21 cellular contexts compared by ENCODE assay signal in genomic region chr2:175436076-175436475, GRCh38.
DNase-seq lines count a peak whose midpoint lies in the region; ATAC-seq, FAIRE-seq and TF ChIP-seq lines count a peak whose summit lies in the region.
"Had no signal": no experiment of that assay in that cellular context is flagged by ENCODE, and none has a peak within 500 bp of the region (broad histone marks: within the 10 kb centered on the region; RNA-seq: fewer than 3 reads in every experiment).

No MANE protein-coding gene starts in this region.

- DNase-seq in DMS53 (lab: John Stamatoyannopoulos, UW) (peak; percentile 21), DMS53 treated with DMSO at 0.1 percent for 48 hours (lab: John Stamatoyannopoulos, UW; ENCODE audit: unreplicated experiment) (no peak), bronchial epithelial cell (ENCODE audit: low read depth) (peak; percentile 92), foreskin keratinocyte (peak; percentile 64 to 80), OCI-M1 (lab: John Stamatoyannopoulos, UW) (no peak), small intestine (no peak)
- DNase-seq: AML-193; CD4-positive, alpha-beta memory T cell; DMS153; DND-41; EL; GM23248; IMR-90 had no signal

- H3K9me3 ChIP-seq in HEK293 (ENCODE audit: control insufficient read depth, insufficient read depth, low read depth, low read length) (no peaks in the 10 kb centered on the region), small intestine (ENCODE audit: control insufficient read depth, low read depth) (no peaks in the 10 kb centered on the region)
- H3K9me3 ChIP-seq: A549, BLaER1, HAP-1 had no signal

- POLR2A ChIA-PET in HEK293 (lab: Yijun Ruan, JAX) = no interaction called here

- H3K27ac ChIP-seq in HEK293 (ENCODE audit: extremely low read depth, low read depth, low read length) = no peak overlapping the region
- H3K27ac ChIP-seq in foreskin keratinocyte = no peak overlapping the region
- no peak overlapping the region for H3K27ac ChIP-seq in small intestine (ENCODE audit: low read depth in 1 of 2, low read length in 1 of 2)
- H3K27ac ChIP-seq: 22Rv1, A549, BLaER1, GM23248 had no signal

- TF ChIP-seq CTCF in HEK293 (tag by site-specific recombination; IDR thresholded peaks at IDR 0.05) (no peak), bronchial epithelial cell (IDR thresholded peaks at IDR 0.05; ENCODE audit: insufficient read depth, low read length, severe bottlenecking) (no peak), foreskin keratinocyte (conservative IDR thresholded peaks at IDR 0.05) (no peak)

- peak; percentile 59 for ATAC-seq in foreskin keratinocyte
- ATAC-seq in GM21381 (IDR thresholded peaks at IDR 0.05; ENCODE audit: unreplicated experiment) = no peak
- ATAC-seq: A549, GM12878 had no signal

- no peak overlapping the region for H3K4me3 ChIP-seq in HEK293 (ENCODE audit: low read depth, low read length)
- no peak overlapping the region for H3K4me3 ChIP-seq in bronchial epithelial cell (ENCODE audit: low read depth, low read length)
- H3K4me3 ChIP-seq in small intestine (ENCODE audit: low read depth in 1 of 2, low read length in 2 of 2) = no peak overlapping the region
- H3K4me3 ChIP-seq: A549, BLaER1, GM12878, GM23248, HAP-1 had no signal

- no peaks in the 10 kb centered on the region for H3K4me1 ChIP-seq in HEK293 (ENCODE audit: control insufficient read depth, insufficient read depth, low read length)
- H3K4me1 ChIP-seq in foreskin keratinocyte = no peaks in the 10 kb centered on the region
- no peaks in the 10 kb centered on the region for H3K4me1 ChIP-seq in small intestine (ENCODE audit: control insufficient read depth in 2 of 2, insufficient read depth in 1 of 2, low read depth in 1 of 2, low read length in 1 of 2)
- H3K4me1 ChIP-seq: A549, BLaER1 had no signal

- no peaks in the 10 kb centered on the region for H3K36me3 ChIP-seq in HEK293 (ENCODE audit: control insufficient read depth in 2 of 2, insufficient read depth in 1 of 2, low read length in 2 of 2)
- H3K36me3 ChIP-seq in bronchial epithelial cell (ENCODE audit: control insufficient read depth, insufficient read depth, low read length) = no peaks in the 10 kb centered on the region
- no peaks in the 10 kb centered on the region for H3K36me3 ChIP-seq in small intestine (ENCODE audit: control insufficient read depth in 2 of 2, insufficient read depth in 2 of 2, low read length in 2 of 2)
- H3K36me3 ChIP-seq: BLaER1, HAP-1 had no signal

- CTCF ChIA-PET in HEK293 (lab: Yijun Ruan, JAX) = no interaction called here

- WGBS in small intestine, 3 donors = 90 to 93% (median 93%) methylated on average over 2 of the region's 2 CpGs

- FAIRE-seq in bronchial epithelial cell (lab: Jason Lieb, UNC) (no peak), small intestine (lab: Jason Lieb, UNC) (no peak)
- FAIRE-seq: A549, GM12878, HTR-8/SVneo had no signal

- H3K27me3 ChIP-seq in bronchial epithelial cell (ENCODE audit: control insufficient read depth, insufficient read depth, low read length) = no peaks in the 10 kb centered on the region
- H3K27me3 ChIP-seq in foreskin keratinocyte = no peaks in the 10 kb centered on the region
- no peaks in the 10 kb centered on the region for H3K27me3 ChIP-seq in small intestine (ENCODE audit: control insufficient read depth in 2 of 2, insufficient read depth in 2 of 2, low read length in 2 of 2)
- H3K27me3 ChIP-seq: BLaER1 had no signal

TF ChIP-seq in HEK293, 187 proteins besides CTCF, POLR2A, EP300 and RAD21:
- TF ChIP-seq ZNF449 (tag by site-specific recombination; IDR thresholded peaks at IDR 0.05) (peak; percentile 68; the same call in 1 of the 2 replicates), ZNF768 (tag by site-specific recombination; IDR thresholded peaks at IDR 0.05) (no peak)

Comparison
In these comparisons a context has a peak if more than half of its experiments do, and no peak if none do; other contexts are left out.
1. DNase-seq: peak in DMS53 (single experiment), bronchial epithelial cell (single experiment) and foreskin keratinocyte (2 of 2); none in DMS53 treated with DMSO at 0.1 percent for 48 hours (single experiment), OCI-M1 (single experiment) and small intestine (single experiment).